In genomic region chr12:106113446-106114083, GRCh38 we compare ENCODE assay signal across 11 cellular contexts. TPM values are rescaled to one million over a fixed set of nuclear protein-coding genes. Genes with fewer than 3 reads are reported as not detected.
DNase-seq lines count a peak whose midpoint lies in the region; ATAC-seq and TF ChIP-seq lines count a peak whose summit lies in the region.
"Had no signal": no experiment of that assay in that cellular context is flagged by ENCODE, and none has a peak within 500 bp of the region (broad histone marks: within the 10 kb centered on the region; RNA-seq: fewer than 3 reads in every experiment).

No MANE protein-coding gene starts in this region.

- POLR2A ChIA-PET in PC-3 (lab: Charles Lee; ENCODE audit: unreplicated experiment), result no interaction called here

- H3K36me3 ChIP-seq in BLaER1 (no peaks in the 10 kb centered on the region), PC-3 (ENCODE audit: low read depth, low read length) (no peaks in the 10 kb centered on the region), esophagus squamous epithelium (no peaks in the 10 kb centered on the region), trophoblast cell (ENCODE audit: control insufficient read depth in 1 of 2, insufficient read depth in 2 of 2, low read length in 2 of 2) (peaks cover 15 to 20% of the 10 kb centered on the region in 2 experiments)

- no peak overlapping the region for H3K18ac ChIP-seq in trophoblast cell (ENCODE audit: low read length)

- DNase-seq in PC-3 (no peak), esophagus squamous epithelium (lab: John Stamatoyannopoulos, UW) (no peak), trophoblast cell (no peak), GM13977 (ENCODE audit: low spot score) (no peak), UCSD-AML1 (lab: John Stamatoyannopoulos, UW; ENCODE audit: unreplicated experiment) (no peak)
- DNase-seq: activated T-cell treated with anti-CD3 and anti-CD28 coated beads for 4 hours, NCI-H2227 treated with DMSO at 0.1 percent for 48 hours had no signal

- H4K20me1 ChIP-seq in BLaER1 (no peaks in the 10 kb centered on the region), PC-3 (ENCODE audit: low read length) (no peaks in the 10 kb centered on the region)

- no peaks in the 10 kb centered on the region for H3F3A ChIP-seq in PC-3 (ENCODE audit: low read length, unreplicated experiment)

- no peak for TF ChIP-seq CTCF in PC-3 (conservative IDR thresholded peaks at IDR 0.05; ENCODE audit: low read depth, low read length)
- TF ChIP-seq CTCF in esophagus squamous epithelium (IDR thresholded peaks at IDR 0.05), result no peak
- no peak for TF ChIP-seq CTCF in GM13977 (IDR thresholded peaks at IDR 0.05; ENCODE audit: extremely low read depth, insufficient read depth, missing control alignments)

- no peak overlapping the region for H3K27ac ChIP-seq in BLaER1
- peak overlapping the region; percentile 48 for H3K27ac ChIP-seq in PC-3 (ENCODE audit: low read length)
- peak overlapping the region; percentile 37 to 85 (median 73) for H3K27ac ChIP-seq in esophagus squamous epithelium
- no peak overlapping the region for H3K27ac ChIP-seq in trophoblast cell (ENCODE audit: low read depth, low read length)
- H3K27ac ChIP-seq: C4-2B had no signal

- H3K14ac ChIP-seq in trophoblast cell (ENCODE audit: low read length), result no peak overlapping the region

- no peak overlapping the region for H4K8ac ChIP-seq in trophoblast cell (ENCODE audit: low read depth, low read length)

- no peaks in the 10 kb centered on the region for H3K79me1 ChIP-seq in trophoblast cell (ENCODE audit: low read length)

- no peak overlapping the region for H2BK5ac ChIP-seq in trophoblast cell (ENCODE audit: low read depth, low read length, poor library complexity)

- no peak overlapping the region for H2BK12ac ChIP-seq in trophoblast cell (ENCODE audit: low read length)

- peaks cover 46% of the 10 kb centered on the region for H3K79me2 ChIP-seq in PC-3 (ENCODE audit: low read length)
- peaks cover 33% of the 10 kb centered on the region for H3K79me2 ChIP-seq in trophoblast cell (ENCODE audit: control insufficient read depth, insufficient read depth, low read length, poor library complexity)

- ATAC-seq in PC-3, result peak; percentile 37
- no peak for ATAC-seq in HG03354 (IDR thresholded peaks at IDR 0.05; ENCODE audit: poor library complexity, severe bottlenecking, unreplicated experiment)
- ATAC-seq in HG02938 (IDR thresholded peaks at IDR 0.05; ENCODE audit: unreplicated experiment), result no peak

- intact Hi-C loops in PC-3 (cut with micrococcal nuclease) (no loop called here), esophagus squamous epithelium (cut with DNase I) (no loop called here)

- BruUV-seq in PC-3 (replicated peaks; lab: Mats Ljungman, UMichigan), result no TSS peak

- peak overlapping the region; percentile 71 for H3K4ac ChIP-seq in trophoblast cell (ENCODE audit: low read depth, low read length)

- H3K9me3 ChIP-seq in BLaER1, result no peaks in the 10 kb centered on the region
- H3K9me3 ChIP-seq in PC-3 (ENCODE audit: low read length), result no peaks in the 10 kb centered on the region
- H3K9me3 ChIP-seq in esophagus squamous epithelium, result no peaks in the 10 kb centered on the region
- no peaks in the 10 kb centered on the region for H3K9me3 ChIP-seq in trophoblast cell (ENCODE audit: insufficient read depth, low read depth, low read length)

- no peak overlapping the region for H4K91ac ChIP-seq in trophoblast cell (ENCODE audit: low read depth, low read length)

- no peak overlapping the region for H2AK5ac ChIP-seq in trophoblast cell (ENCODE audit: low read length)

- CTCF ChIA-PET in PC-3 (lab: Charles Lee), result interaction anchor here (0.5 kb wide), 1 partner anchor 749 kb away, joined by 3 read pairs; no protein-coding TSS in a partner anchor

- H3K23ac ChIP-seq in trophoblast cell (ENCODE audit: low read length), result no peak overlapping the region

- WGBS in esophagus squamous epithelium, 2 donors, result 13 to 22% methylated on average over 6 of the region's 6 CpGs
- WGBS in trophoblast cell (ENCODE audit: extremely low coverage, insufficient coverage, insufficient read length), result no CpG with 5 or more reads among the region's 6 CpGs

- peak overlapping the region; percentile 19; the same call in 1 of the 2 replicates for H2AFZ ChIP-seq in PC-3 (ENCODE audit: low read length)
- no peak overlapping the region for H2AFZ ChIP-seq in trophoblast cell (ENCODE audit: insufficient read depth, low read length, poor library complexity)

- H4K12ac ChIP-seq in trophoblast cell (ENCODE audit: low read depth, low read length), result no peak overlapping the region

- H3K27me3 ChIP-seq in BLaER1, result no peaks in the 10 kb centered on the region
- no peaks in the 10 kb centered on the region for H3K27me3 ChIP-seq in PC-3 (ENCODE audit: low read length)
- H3K27me3 ChIP-seq in esophagus squamous epithelium, result peaks cover 0 to 69% (median 0%) of the 10 kb centered on the region in 4 donors
- no peaks in the 10 kb centered on the region for H3K27me3 ChIP-seq in trophoblast cell (ENCODE audit: insufficient read depth, low read length)

- H3K4me3 ChIP-seq in BLaER1 (no peak overlapping the region), PC-3 (ENCODE audit: low read length) (peak overlapping the region; percentile 29; the same call in 1 of the 2 replicates), esophagus squamous epithelium (no peak overlapping the region), trophoblast cell (ENCODE audit: low read depth, low read length) (no peak overlapping the region)

- H3K4me1 ChIP-seq in BLaER1, result peaks cover 14% of the 10 kb centered on the region
- H3K4me1 ChIP-seq in PC-3 (ENCODE audit: insufficient read depth, low read length), result peaks cover 34% of the 10 kb centered on the region
- peaks cover 14 to 84% (median 46%) of the 10 kb centered on the region in 3 donors for H3K4me1 ChIP-seq in esophagus squamous epithelium
- H3K4me1 ChIP-seq in trophoblast cell (ENCODE audit: control insufficient read depth in 1 of 2, insufficient read depth in 2 of 2, low read length in 2 of 2), result peaks cover 18 to 41% of the 10 kb centered on the region in 2 experiments

- H3K9me2 ChIP-seq in PC-3 (replicated peaks; ENCODE audit: low read length), result no peaks in the 10 kb centered on the region

- H3K9ac ChIP-seq in BLaER1 (no peak overlapping the region), PC-3 (ENCODE audit: low read length) (no peak overlapping the region), trophoblast cell (ENCODE audit: low read length) (no peak overlapping the region)

- in situ Hi-C loops in GM13977 (cut with MboI; ENCODE audit: low pct_unique_long_range_greater_than_20kb, low sequenced_read_pairs, unreplicated experiment), result no loop called here

- H3K4me2 ChIP-seq in BLaER1, result peak overlapping the region; percentile 48
- peak overlapping the region; percentile 69 for H3K4me2 ChIP-seq in PC-3 (ENCODE audit: low read length)
- H3K4me2 ChIP-seq in trophoblast cell (ENCODE audit: low read length), result no peak overlapping the region

- no peak overlapping the region for H2BK120ac ChIP-seq in trophoblast cell (ENCODE audit: insufficient read depth, low read length, poor library complexity)

- no peak for TF ChIP-seq POLR2A in esophagus squamous epithelium (IDR thresholded peaks at IDR 0.05)

RNA-seq across cellular contexts. Expression of gene NUAK1, which starts 25.2 kb away (rescaled TPM):
- 9.8 and 11.0 TPM in 2 replicates for total RNA-seq in PC-3 (2014; rRNA removed)
- 1 to 10 TPM; 1.1 to 5.1 (median 2.3) TPM for total RNA-seq in esophagus squamous epithelium
- 34.0 and 34.8 TPM in 2 replicates for polyA plus RNA-seq in trophoblast cell (2013)

Comparison
In these comparisons a context has a peak if more than half of its experiments do, and no peak if none do; other contexts are left out.
1. H3K27ac ChIP-seq: peak in PC-3 (single experiment) and esophagus squamous epithelium (4 of 4); none in BLaER1 (single experiment) and trophoblast cell (single experiment).